Comparison of ENCODE assay signal across 1 cellular context in the genomic region with DNA sequence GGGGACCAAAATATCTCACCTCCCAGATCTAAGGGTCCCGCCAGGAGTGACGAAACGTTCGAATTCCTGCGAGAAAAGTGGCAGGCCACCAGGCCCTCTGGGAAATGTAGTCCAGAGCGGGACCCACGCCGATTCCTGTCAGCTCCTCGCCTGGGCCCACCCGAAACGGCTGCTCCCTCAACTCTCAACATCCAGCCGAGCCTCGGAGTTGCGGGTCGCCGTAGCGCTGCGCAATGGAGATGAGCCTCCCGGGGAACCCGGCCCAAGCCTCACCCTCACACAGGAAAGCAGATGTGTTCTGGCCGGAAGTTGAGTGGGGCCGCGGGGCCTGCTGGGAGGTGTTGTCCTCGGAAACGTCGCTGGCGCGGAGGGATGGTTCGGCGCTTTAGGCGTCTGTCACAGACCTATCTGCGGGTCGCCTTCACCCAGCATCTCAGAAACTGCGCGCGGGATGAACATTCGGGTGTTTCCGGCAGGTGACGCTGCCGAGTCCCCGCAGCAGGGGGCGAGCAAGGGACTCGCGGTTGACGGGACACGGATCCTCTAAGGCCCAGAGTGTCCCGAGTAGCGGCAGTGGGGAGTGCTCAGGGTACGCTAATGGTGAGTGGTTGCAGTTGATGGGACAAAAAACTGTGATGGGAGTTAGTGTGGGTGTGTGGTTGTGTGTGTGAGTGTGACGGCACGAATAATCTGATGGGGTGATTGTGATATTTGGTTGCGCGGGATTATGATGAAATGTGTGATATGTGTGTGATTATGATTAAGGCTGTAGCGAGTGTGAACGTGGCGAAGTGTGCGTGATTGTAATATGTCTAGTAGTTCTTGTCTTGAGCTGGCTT.
TF ChIP-seq lines count a peak whose summit lies in the region.

A gene (plus strand): TSS at position 341 of the 839 bp plus-strand sequence. CDS start 6,439 bp downstream, outside the sequence.
A gene (minus strand): TSS at position 300 of the 839 bp plus-strand sequence. CDS start 1,124 bp downstream, outside the sequence.

TF ChIP-seq in SK-N-SH, 30 proteins besides CTCF, POLR2A, EP300 and RAD21 (continued from another document):
- TF ChIP-seq, protein P1, sequence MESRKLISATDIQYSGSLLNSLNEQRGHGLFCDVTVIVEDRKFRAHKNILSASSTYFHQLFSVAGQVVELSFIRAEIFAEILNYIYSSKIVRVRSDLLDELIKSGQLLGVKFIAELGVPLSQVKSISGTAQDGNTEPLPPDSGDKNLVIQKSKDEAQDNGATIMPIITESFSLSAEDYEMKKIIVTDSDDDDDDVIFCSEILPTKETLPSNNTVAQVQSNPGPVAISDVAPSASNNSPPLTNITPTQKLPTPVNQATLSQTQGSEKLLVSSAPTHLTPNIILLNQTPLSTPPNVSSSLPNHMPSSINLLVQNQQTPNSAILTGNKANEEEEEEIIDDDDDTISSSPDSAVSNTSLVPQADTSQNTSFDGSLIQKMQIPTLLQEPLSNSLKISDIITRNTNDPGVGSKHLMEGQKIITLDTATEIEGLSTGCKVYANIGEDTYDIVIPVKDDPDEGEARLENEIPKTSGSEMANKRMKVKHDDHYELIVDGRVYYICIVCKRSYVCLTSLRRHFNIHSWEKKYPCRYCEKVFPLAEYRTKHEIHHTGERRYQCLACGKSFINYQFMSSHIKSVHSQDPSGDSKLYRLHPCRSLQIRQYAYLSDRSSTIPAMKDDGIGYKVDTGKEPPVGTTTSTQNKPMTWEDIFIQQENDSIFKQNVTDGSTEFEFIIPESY (IDR thresholded peaks at IDR 0.05; ENCODE audit: borderline replicate concordance, low read depth): peak; percentile 99
- TF ChIP-seq GATA2 (CRISPR knock-in tag; IDR thresholded peaks at IDR 0.05): peak; percentile 72
- TF ChIP-seq FOXJ3 (CRISPR knock-in tag; IDR thresholded peaks at IDR 0.05): 0 out of 2 replicates have a peak, but pooled peaks have one; percentile 41
- TF ChIP-seq ELF1 (IDR thresholded peaks at IDR 0.05): peak; percentile 71
- TF ChIP-seq, protein P2, sequence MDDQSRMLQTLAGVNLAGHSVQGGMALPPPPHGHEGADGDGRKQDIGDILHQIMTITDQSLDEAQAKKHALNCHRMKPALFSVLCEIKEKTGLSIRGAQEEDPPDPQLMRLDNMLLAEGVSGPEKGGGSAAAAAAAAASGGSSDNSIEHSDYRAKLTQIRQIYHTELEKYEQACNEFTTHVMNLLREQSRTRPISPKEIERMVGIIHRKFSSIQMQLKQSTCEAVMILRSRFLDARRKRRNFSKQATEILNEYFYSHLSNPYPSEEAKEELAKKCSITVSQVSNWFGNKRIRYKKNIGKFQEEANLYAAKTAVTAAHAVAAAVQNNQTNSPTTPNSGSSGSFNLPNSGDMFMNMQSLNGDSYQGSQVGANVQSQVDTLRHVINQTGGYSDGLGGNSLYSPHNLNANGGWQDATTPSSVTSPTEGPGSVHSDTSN (IDR thresholded peaks at IDR 0.05): peak; percentile 58; the same call in 1 of the 2 replicates
- TF ChIP-seq SIN3A (IDR thresholded peaks at IDR 0.05; ENCODE audit: borderline replicate concordance, low read depth, low read length): 0 out of 2 replicates have a peak, but pooled peaks have one; percentile 46
- TF ChIP-seq, protein P3, sequence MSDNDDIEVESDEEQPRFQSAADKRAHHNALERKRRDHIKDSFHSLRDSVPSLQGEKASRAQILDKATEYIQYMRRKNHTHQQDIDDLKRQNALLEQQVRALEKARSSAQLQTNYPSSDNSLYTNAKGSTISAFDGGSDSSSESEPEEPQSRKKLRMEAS (IDR thresholded peaks at IDR 0.05; ENCODE audit: low read depth): peak; percentile 78
- TF ChIP-seq, protein P4, sequence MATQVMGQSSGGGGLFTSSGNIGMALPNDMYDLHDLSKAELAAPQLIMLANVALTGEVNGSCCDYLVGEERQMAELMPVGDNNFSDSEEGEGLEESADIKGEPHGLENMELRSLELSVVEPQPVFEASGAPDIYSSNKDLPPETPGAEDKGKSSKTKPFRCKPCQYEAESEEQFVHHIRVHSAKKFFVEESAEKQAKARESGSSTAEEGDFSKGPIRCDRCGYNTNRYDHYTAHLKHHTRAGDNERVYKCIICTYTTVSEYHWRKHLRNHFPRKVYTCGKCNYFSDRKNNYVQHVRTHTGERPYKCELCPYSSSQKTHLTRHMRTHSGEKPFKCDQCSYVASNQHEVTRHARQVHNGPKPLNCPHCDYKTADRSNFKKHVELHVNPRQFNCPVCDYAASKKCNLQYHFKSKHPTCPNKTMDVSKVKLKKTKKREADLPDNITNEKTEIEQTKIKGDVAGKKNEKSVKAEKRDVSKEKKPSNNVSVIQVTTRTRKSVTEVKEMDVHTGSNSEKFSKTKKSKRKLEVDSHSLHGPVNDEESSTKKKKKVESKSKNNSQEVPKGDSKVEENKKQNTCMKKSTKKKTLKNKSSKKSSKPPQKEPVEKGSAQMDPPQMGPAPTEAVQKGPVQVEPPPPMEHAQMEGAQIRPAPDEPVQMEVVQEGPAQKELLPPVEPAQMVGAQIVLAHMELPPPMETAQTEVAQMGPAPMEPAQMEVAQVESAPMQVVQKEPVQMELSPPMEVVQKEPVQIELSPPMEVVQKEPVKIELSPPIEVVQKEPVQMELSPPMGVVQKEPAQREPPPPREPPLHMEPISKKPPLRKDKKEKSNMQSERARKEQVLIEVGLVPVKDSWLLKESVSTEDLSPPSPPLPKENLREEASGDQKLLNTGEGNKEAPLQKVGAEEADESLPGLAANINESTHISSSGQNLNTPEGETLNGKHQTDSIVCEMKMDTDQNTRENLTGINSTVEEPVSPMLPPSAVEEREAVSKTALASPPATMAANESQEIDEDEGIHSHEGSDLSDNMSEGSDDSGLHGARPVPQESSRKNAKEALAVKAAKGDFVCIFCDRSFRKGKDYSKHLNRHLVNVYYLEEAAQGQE (IDR thresholded peaks at IDR 0.05; ENCODE audit: low read depth, low read length): no peak
- no peak for TF ChIP-seq RFX5 (IDR thresholded peaks at IDR 0.05; ENCODE audit: low read length)
- no peak for TF ChIP-seq EZH2phosphoT487 (IDR thresholded peaks at IDR 0.05; ENCODE audit: borderline replicate concordance, low read depth)
- TF ChIP-seq TAF1 (IDR thresholded peaks at IDR 0.05; ENCODE audit: borderline replicate concordance, low read depth, low read length): no peak
- no peak for TF ChIP-seq NRF1 (IDR thresholded peaks at IDR 0.05; ENCODE audit: low read depth, low read length)
- peak; percentile 79; the same call in 1 of the 2 replicates for TF ChIP-seq MXI1 (IDR thresholded peaks at IDR 0.05; ENCODE audit: low read depth, low read length)
- TF ChIP-seq, protein P5, sequence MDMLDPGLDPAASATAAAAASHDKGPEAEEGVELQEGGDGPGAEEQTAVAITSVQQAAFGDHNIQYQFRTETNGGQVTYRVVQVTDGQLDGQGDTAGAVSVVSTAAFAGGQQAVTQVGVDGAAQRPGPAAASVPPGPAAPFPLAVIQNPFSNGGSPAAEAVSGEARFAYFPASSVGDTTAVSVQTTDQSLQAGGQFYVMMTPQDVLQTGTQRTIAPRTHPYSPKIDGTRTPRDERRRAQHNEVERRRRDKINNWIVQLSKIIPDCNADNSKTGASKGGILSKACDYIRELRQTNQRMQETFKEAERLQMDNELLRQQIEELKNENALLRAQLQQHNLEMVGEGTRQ (IDR thresholded peaks at IDR 0.05; ENCODE audit: borderline replicate concordance, low read depth, low read length): no peak
- peak; percentile 99 for TF ChIP-seq CHD2 (IDR thresholded peaks at IDR 0.05; ENCODE audit: low read length, partially characterized antibody)
